ENCODE assay signal across 11 cellular contexts in the genomic region with DNA sequence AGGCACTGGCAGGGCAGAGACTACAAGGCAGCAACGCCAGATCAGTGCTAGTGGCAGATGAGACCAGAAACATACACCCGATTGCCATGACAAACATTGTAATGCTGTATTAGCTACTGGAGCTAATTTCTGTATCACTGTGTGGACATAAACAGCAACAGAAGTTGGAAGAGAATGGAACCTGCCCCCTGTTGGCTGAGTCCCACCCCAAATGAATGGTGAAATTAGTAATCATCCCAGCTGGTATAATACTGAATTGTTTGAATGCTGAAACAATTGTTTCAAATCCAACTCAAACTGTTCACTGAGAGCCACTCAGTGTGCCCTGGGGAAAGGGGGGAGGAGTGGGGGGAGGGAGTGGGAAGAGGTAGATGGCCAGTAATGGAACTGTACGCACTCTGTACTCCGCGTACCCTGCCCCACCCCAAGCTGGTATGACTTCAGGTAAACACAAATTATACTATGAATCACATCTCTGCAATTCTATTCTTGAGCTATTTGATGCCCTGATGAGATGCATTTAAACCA. TPM values are rescaled to one million over a fixed set of nuclear protein-coding genes. Genes with fewer than 3 reads are reported as not detected.
A peak's percentile ranks its signal among the peaks of the same experiment; 100 is the strongest.
DNase-seq lines count a peak whose midpoint lies in the region; TF ChIP-seq lines count a peak whose summit lies in the region.
"Had no signal": no experiment of that assay in that cellular context is flagged by ENCODE, and none has a peak within 500 bp of the region (broad histone marks: within the 10 kb centered on the region; RNA-seq: fewer than 3 reads in every experiment).

No MANE protein-coding gene starts in this region.

- H3K4me3 Mint-ChIP-seq in activated CD4-positive, alpha-beta T cell treated with anti-CD3 and anti-CD28 coated beads, Interleukin-2, amount 10 ng/mL, durations not matched to agents 24 days and 14 days: peak overlapping the region; percentile 58

- POLR2A ChIA-PET in RWPE1 (lab: Yijun Ruan, JAX; ENCODE audit: low non-redundant PET): no interaction called here

- peaks cover 47% of the 10 kb centered on the region for H3K4me1 Mint-ChIP-seq in activated CD4-positive, alpha-beta T cell treated with anti-CD3 and anti-CD28 coated beads, Interleukin-2, amount 10 ng/mL, durations not matched to agents 24 days and 14 days

- H3K27ac Mint-ChIP-seq in activated CD4-positive, alpha-beta T cell treated with anti-CD3 and anti-CD28 coated beads, Interleukin-2, amount 10 ng/mL, durations not matched to agents 24 days and 14 days: peak overlapping the region; percentile 81

- TF ChIP-seq CTCF in RWPE1 (conservative IDR thresholded peaks at IDR 0.05; ENCODE audit: low read depth): no peak

- intact Hi-C loops in activated CD4-positive, alpha-beta T cell treated with anti-CD3 and anti-CD28 coated beads, Interleukin-2, amount 10 ng/mL, durations not matched to agents 24 days and 14 days (cut with micrococcal nuclease): loop anchor here (1.0 kb wide), 2 partner anchors 11 kb away; partner anchors contain the start of gene BIRC3

- no peaks in the 10 kb centered on the region for H3K27me3 Mint-ChIP-seq in activated CD4-positive, alpha-beta T cell treated with anti-CD3 and anti-CD28 coated beads, Interleukin-2, amount 10 ng/mL, durations not matched to agents 24 days and 14 days

- H3K27ac ChIP-seq in RWPE1 (peak overlapping the region; percentile 97), temporal lobe (ENCODE audit: low read depth, low read length) (peak overlapping the region; percentile 50)
- H3K27ac ChIP-seq: BLaER1, neutrophil had no signal

- peaks cover 32% of the 10 kb centered on the region for H3K9me3 Mint-ChIP-seq in activated CD4-positive, alpha-beta T cell treated with anti-CD3 and anti-CD28 coated beads, Interleukin-2, amount 10 ng/mL, durations not matched to agents 24 days and 14 days

- H3K36me3 Mint-ChIP-seq in activated CD4-positive, alpha-beta T cell treated with anti-CD3 and anti-CD28 coated beads, Interleukin-2, amount 10 ng/mL, durations not matched to agents 24 days and 14 days (ENCODE audit: low read depth): peaks cover 18% of the 10 kb centered on the region

- DNase-seq in activated CD4-positive, alpha-beta T cell treated with anti-CD3 and anti-CD28 coated beads, Interleukin-2, amount 10 ng/mL, durations not matched to agents 24 days and 14 days: no peak
- DNase-seq in activated CD4-positive, alpha-beta T cell treated with anti-CD3 and anti-CD28 coated beads for 1 hour: no peak
- DNase-seq in RWPE1 (ENCODE audit: low spot score) (peak; percentile 98), globus pallidus (ENCODE audit: low spot score) (peak; percentile 46), NCI-H2227 treated with DMSO at 0.1 percent for 48 hours (lab: John Stamatoyannopoulos, UW) (no peak), NCI-H526 (lab: John Stamatoyannopoulos, UW) (no peak)
- DNase-seq in stimulated activated CD8-positive, alpha-beta memory T cell treated with anti-CD3 and anti-CD28 coated beads, Interleukin-4, amount 100 ng/mL, for 48 hours: no peak
- DNase-seq: dermis blood vessel endothelial cell had no signal

- CTCF ChIA-PET in RWPE1 (lab: Yijun Ruan, JAX): interaction anchor here (0.6 to 1.0 kb wide), 5 partner anchors 12 to 583 kb away, joined by 3 to 4 read pairs (median 3); no protein-coding TSS in a partner anchor

RNA-seq across cellular contexts. Expression of gene BIRC3, which starts 11.2 kb away (rescaled TPM):
- total RNA-seq in activated CD4-positive, alpha-beta T cell treated with anti-CD3 and anti-CD28 coated beads, Interleukin-2, amount 10 ng/mL, durations not matched to agents 24 days and 14 days: 100 and 102 TPM in 2 replicates
- 0.74 TPM for total RNA-seq in temporal lobe

RNA-seq across cellular contexts. Expression of gene BIRC2, which starts 40.9 kb away (rescaled TPM):
- total RNA-seq in activated CD4-positive, alpha-beta T cell treated with anti-CD3 and anti-CD28 coated beads, Interleukin-2, amount 10 ng/mL, durations not matched to agents 24 days and 14 days: 27.8 and 30.8 TPM in 2 replicates
- 112 TPM for total RNA-seq in temporal lobe

Comparison
In these comparisons a context has a peak if more than half of its experiments do, and no peak if none do; other contexts are left out.
1. DNase-seq: peak in RWPE1 (single experiment) and globus pallidus (single experiment); none in activated CD4-positive, alpha-beta T cell treated with anti-CD3 and anti-CD28 coated beads, Interleukin-2, amount 10 ng/mL, durations not matched to agents 24 days and 14 days (single experiment), activated CD4-positive, alpha-beta T cell treated with anti-CD3 and anti-CD28 coated beads for 1 hour (single experiment), NCI-H2227 treated with DMSO at 0.1 percent for 48 hours (single experiment), NCI-H526 (0 of 2) and stimulated activated CD8-positive, alpha-beta memory T cell treated with anti-CD3 and anti-CD28 coated beads, Interleukin-4, amount 100 ng/mL, for 48 hours (single experiment).
2. RNA of gene BIRC3, which starts 11.2 kb away (total RNA-seq): 100 to 102 TPM in activated CD4-positive, alpha-beta T cell treated with anti-CD3 and anti-CD28 coated beads, Interleukin-2, amount 10 ng/mL, durations not matched to agents 24 days and 14 days; 0.74 TPM in temporal lobe (single experiment); every median in the first group is over 10 times any median in the second.